Comparison of ENCODE assay signal across 8 cellular contexts in the genomic region with DNA sequence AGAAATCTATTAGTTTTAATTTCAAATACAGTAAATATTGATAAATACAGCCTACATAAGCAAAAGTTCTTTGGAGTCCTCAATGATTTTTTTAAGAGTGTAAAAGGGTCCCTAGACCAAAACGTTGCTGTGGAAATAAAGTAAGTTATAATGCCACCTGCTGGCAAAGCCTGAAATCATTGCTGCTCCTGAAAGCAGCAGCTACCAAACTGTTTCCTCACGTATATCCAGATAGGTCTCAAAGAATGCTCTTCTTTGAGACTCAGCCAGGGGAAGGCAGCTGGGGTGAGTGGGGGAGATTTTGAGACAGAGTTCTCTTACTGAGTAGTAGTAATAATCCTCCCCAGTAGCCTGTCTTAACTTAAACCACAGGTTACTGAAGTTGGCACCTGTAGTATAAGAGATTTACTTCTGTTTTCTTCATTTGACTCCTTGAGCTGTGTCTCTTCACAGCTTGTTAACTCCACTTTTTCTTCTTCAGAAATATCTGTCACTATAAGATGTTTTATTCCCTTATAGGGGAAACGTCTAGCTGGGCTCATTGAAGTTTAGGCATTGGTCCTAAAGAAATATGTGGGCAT.
A peak's percentile ranks its signal among the peaks of the same experiment; 100 is the strongest.
DNase-seq lines count a peak whose midpoint lies in the region; ATAC-seq and TF ChIP-seq lines count a peak whose summit lies in the region.

No MANE protein-coding gene starts in this region.

- H3K27me3 Mint-ChIP-seq in CD8-positive, alpha-beta T cell (ENCODE audit: low read depth): no peaks in the 10 kb centered on the region

- peak in 2 of 7 experiments; percentile 17 to 20 for DNase-seq in CD8-positive, alpha-beta T cell
- DNase-seq in NCI-H1105 treated with DMSO at 0.1 percent for 48 hours (lab: John Stamatoyannopoulos, UW) (peak; percentile 72), fibroblast of villous mesenchyme (ENCODE audit: low read depth) (peak; percentile 45), pulmonary artery endothelial cell (ENCODE audit: low read depth, low spot score) (peak; percentile 5)
- peak; percentile 35 for DNase-seq in activated CD4-positive, alpha-beta T cell treated with anti-CD3 and anti-CD28 coated beads for 48 hours

- H3K4me1 Mint-ChIP-seq in CD8-positive, alpha-beta T cell (ENCODE audit: low read depth): peaks cover 3% of the 10 kb centered on the region

- no peaks in the 10 kb centered on the region for H3K9me3 ChIP-seq in CD8-positive, alpha-beta T cell (ENCODE audit: low read length)

- CTCF ChIA-PET in CD8-positive, alpha-beta T cell (lab: Charles Lee): interaction anchor here (0.7 to 2.2 kb wide), 13 partner anchors 9 to 422 kb away, joined by 3 to 7 read pairs (median 3); no protein-coding TSS in a partner anchor

- no peak overlapping the region for H3K27ac Mint-ChIP-seq in CD8-positive, alpha-beta T cell

- H3K36me3 Mint-ChIP-seq in CD8-positive, alpha-beta T cell: peaks cover 87% of the 10 kb centered on the region

- TF ChIP-seq CTCF in CD8-positive, alpha-beta T cell (IDR thresholded peaks at IDR 0.05): peak; percentile 59
- peak; percentile 66 for TF ChIP-seq CTCF in fibroblast of villous mesenchyme (IDR thresholded peaks at IDR 0.05; ENCODE audit: insufficient read depth, low read depth, low read length)

- POLR2A ChIA-PET in CD8-positive, alpha-beta T cell (lab: Charles Lee): no interaction called here

- H3K4me1 ChIP-seq in CD8-positive, alpha-beta T cell (ENCODE audit: insufficient read depth, low read length): no peaks in the 10 kb centered on the region

- H3K27ac ChIP-seq in CD8-positive, alpha-beta T cell (ENCODE audit: low read depth, low read length): no peak overlapping the region

- H3K4me3 Mint-ChIP-seq in CD8-positive, alpha-beta T cell: no peak overlapping the region

- no peaks in the 10 kb centered on the region for H3K27me3 ChIP-seq in CD8-positive, alpha-beta T cell (ENCODE audit: insufficient read depth, low read length)

- no peaks in the 10 kb centered on the region for H3K9me3 Mint-ChIP-seq in CD8-positive, alpha-beta T cell

- peaks cover 27% of the 10 kb centered on the region for H3K36me3 ChIP-seq in CD8-positive, alpha-beta T cell (ENCODE audit: insufficient read depth, low read length)

- peak; percentile 29 for ATAC-seq in CD8-positive, alpha-beta T cell
- ATAC-seq in GM18868 (IDR thresholded peaks at IDR 0.05; ENCODE audit: unreplicated experiment): peak; percentile 79
- no peak for ATAC-seq in HG03025 (IDR thresholded peaks at IDR 0.05; ENCODE audit: low FRiP score, unreplicated experiment)
- ATAC-seq in HG02798 (IDR thresholded peaks at IDR 0.05; ENCODE audit: poor library complexity, unreplicated experiment): no peak

- no peak overlapping the region for H3K4me3 ChIP-seq in CD8-positive, alpha-beta T cell (ENCODE audit: low read depth, low read length)
- H3K4me3 ChIP-seq in fibroblast of villous mesenchyme (ENCODE audit: low read depth, low read length): no peak overlapping the region

- intact Hi-C loops in CD8-positive, alpha-beta T cell (cut with DNase I, micrococcal nuclease): loop anchor here (1.0 to 10.0 kb wide), 4 partner anchors 82 to 1053 kb away; no protein-coding TSS in a partner anchor

Comparison
In these comparisons a context has a peak if more than half of its experiments do, and no peak if none do; other contexts are left out.
1. ATAC-seq: peak in CD8-positive, alpha-beta T cell (single experiment) and GM18868 (single experiment); none in HG03025 (single experiment) and HG02798 (single experiment).